8 cellular contexts compared by ENCODE assay signal in the genomic region with DNA sequence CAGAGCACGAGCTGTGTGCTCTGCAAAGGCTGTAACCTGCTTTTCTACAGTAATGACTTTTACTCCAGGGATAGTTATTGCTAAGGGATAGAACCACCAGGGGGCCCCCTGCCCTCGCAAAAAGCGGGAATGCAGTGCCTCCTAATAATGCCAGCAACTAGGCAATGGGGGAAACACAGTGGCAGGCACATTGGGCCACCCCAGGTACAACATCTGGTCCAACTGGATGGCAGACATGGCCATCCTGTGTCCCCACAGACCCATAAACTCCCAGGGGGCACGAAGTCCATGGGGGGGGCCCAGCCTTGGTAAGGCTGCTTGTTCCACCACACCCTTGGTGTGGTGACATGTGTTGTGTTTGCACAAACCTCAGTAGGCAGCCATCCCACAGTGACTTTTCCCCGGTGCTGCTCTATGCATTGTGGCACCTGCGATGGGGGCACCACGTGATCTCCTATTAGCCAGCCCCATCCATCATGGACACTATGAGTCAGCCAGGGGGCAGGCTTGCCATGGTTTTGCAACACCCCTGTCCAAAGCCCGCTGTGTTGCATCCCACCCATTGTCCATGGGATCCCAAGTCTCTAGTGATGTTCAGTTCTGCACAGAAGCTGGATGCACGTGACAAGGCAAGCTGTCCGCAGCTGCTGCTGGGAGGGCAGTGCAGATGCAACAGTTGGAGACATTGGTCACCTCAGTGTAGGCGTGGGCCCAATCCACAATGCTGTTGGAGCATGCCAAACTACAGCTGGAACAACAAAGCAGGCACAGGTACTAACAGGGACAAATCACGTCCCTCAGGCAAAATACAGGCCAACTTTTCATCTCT.
DNase-seq lines count a peak whose midpoint lies in the region; ATAC-seq, FAIRE-seq and TF ChIP-seq lines count a peak whose summit lies in the region.

No MANE protein-coding gene starts in this region.

- H3K27ac ChIP-seq in SJCRH30 (peak overlapping the region; percentile 19; the same call in 1 of the 2 replicates), neutrophil (no peak overlapping the region)

- no peaks in the 10 kb centered on the region for H3K27me3 ChIP-seq in SJCRH30
- no peaks in the 10 kb centered on the region for H3K27me3 ChIP-seq in neutrophil

- H3K4me3 ChIP-seq in SJCRH30 (no peak overlapping the region), epithelial cell of esophagus (ENCODE audit: low read length) (no peak overlapping the region), neutrophil (ENCODE audit: low read depth in 1 of 2, low read length in 1 of 2) (no peak overlapping the region)

- no peaks in the 10 kb centered on the region for H3K36me3 ChIP-seq in SJCRH30
- no peaks in the 10 kb centered on the region for H3K36me3 ChIP-seq in neutrophil

- peak; percentile 48 for TF ChIP-seq CTCF in epithelial cell of esophagus (IDR thresholded peaks at IDR 0.05; ENCODE audit: insufficient read depth, low read depth, low read length, missing control alignments)
- peak; percentile 16 for TF ChIP-seq CTCF in neutrophil (IDR thresholded peaks at IDR 0.05)

- peaks cover 11% of the 10 kb centered on the region; the same call in 1 of the 2 replicates for H3K4me1 ChIP-seq in SJCRH30
- H3K4me1 ChIP-seq in neutrophil (ENCODE audit: control insufficient read depth in 1 of 2, insufficient read depth in 1 of 2, low read depth in 1 of 2, low read length in 1 of 2), result no peaks in the 10 kb centered on the region

- ATAC-seq in GM18909 (IDR thresholded peaks at IDR 0.05; ENCODE audit: poor library complexity, unreplicated experiment), result no peak

- H3K9me3 ChIP-seq in SJCRH30 (replicated peaks), result no peaks in the 10 kb centered on the region
- no peaks in the 10 kb centered on the region for H3K9me3 ChIP-seq in neutrophil

- peak; percentile 16 for DNase-seq in NCI-H1092 treated with DMSO at 0.1 percent for 48 hours (lab: John Stamatoyannopoulos, UW)
- DNase-seq in NCI-H1092 (lab: John Stamatoyannopoulos, UW), result no peak
- no peak for DNase-seq in HTR-8/SVneo (ENCODE audit: insufficient read length, low spot score)
- peak; percentile 70 to 78 for DNase-seq in SJCRH30
- DNase-seq in epithelial cell of esophagus (ENCODE audit: low read depth), result peak; percentile 79
- DNase-seq in GM19240 (ENCODE audit: insufficient read length, low spot score), result no peak

- FAIRE-seq in HTR-8/SVneo (lab: Jason Lieb, UNC), result peak; percentile 33

Comparison
In these comparisons a context has a peak if more than half of its experiments do, and no peak if none do; other contexts are left out.
1. DNase-seq: peak in NCI-H1092 treated with DMSO at 0.1 percent for 48 hours (single experiment), SJCRH30 (2 of 2) and epithelial cell of esophagus (single experiment); none in NCI-H1092 (single experiment), HTR-8/SVneo (single experiment) and GM19240 (single experiment).